Comparison of ENCODE assay signal across 1 cellular context in genomic region chr1:10474613-10475507, GRCh38.
TF ChIP-seq lines count a peak whose summit lies in the region.

Gene PEX14 (plus strand): TSS chr1:10474950. CDS start chr1:10474967, 17 bp downstream.

TF ChIP-seq in GM12878, 131 proteins besides CTCF, POLR2A, EP300 and RAD21 (continued from another document and continues in another):
- TF ChIP-seq NR2C2 (IDR thresholded peaks at IDR 0.05; ENCODE audit: borderline replicate concordance, control insufficient read depth, insufficient read length, low read depth) (peak; percentile 84), TCF7 (IDR thresholded peaks at IDR 0.05; ENCODE audit: borderline replicate concordance) (no peak), ZBTB40 (IDR thresholded peaks at IDR 0.05; ENCODE audit: borderline replicate concordance) (peak; percentile 63; the same call in 1 of the 2 replicates), MTA2 (IDR thresholded peaks at IDR 0.05; ENCODE audit: low read depth) (no peak), EGR1 (IDR thresholded peaks at IDR 0.05; ENCODE audit: borderline replicate concordance in 1 of 2, low read depth in 2 of 2, low read length in 2 of 2) (peak in 1 of 2 experiments; percentile 33; a peak in 1 of 3 replicates), IKZF2 (IDR thresholded peaks at IDR 0.05) (no peak), GATAD2B (conservative IDR thresholded peaks at IDR 0.05; ENCODE audit: low read depth) (no peak), SMARCA5 (IDR thresholded peaks at IDR 0.05) (no peak), BHLHE40 (IDR thresholded peaks at IDR 0.05; ENCODE audit: borderline replicate concordance in 1 of 2, low read depth in 2 of 2, low read length in 1 of 2) (peak; percentile 56 to 82), SIX5 (IDR thresholded peaks at IDR 0.05; ENCODE audit: low read depth, low read length, severe bottlenecking) (peak; percentile 78), ZNF274 (IDR thresholded peaks at IDR 0.05; ENCODE audit: insufficient read depth, insufficient read length) (no peak), MYB (IDR thresholded peaks at IDR 0.05; ENCODE audit: borderline replicate concordance, low read depth, low read length) (0 out of 2 replicates have a peak, but pooled peaks have one; percentile 10), SP1 (IDR thresholded peaks at IDR 0.05; ENCODE audit: low read depth, low read length) (peak; percentile 76), FOXK2 (IDR thresholded peaks at IDR 0.05) (0 out of 2 replicates have a peak, but pooled peaks have one; percentile 18), SMAD5 (IDR thresholded peaks at IDR 0.05; ENCODE audit: low read depth) (no peak), CREM (IDR thresholded peaks at IDR 0.05; ENCODE audit: low read depth) (peak; percentile 78), NR2F1 (conservative IDR thresholded peaks at IDR 0.05) (peak; percentile 87), ASH2L (IDR thresholded peaks at IDR 0.05; ENCODE audit: borderline replicate concordance, low read depth) (peak; percentile 93; the same call in 1 of the 2 replicates), ZNF622 (IDR thresholded peaks at IDR 0.05) (no peak), USF1 (IDR thresholded peaks at IDR 0.05; ENCODE audit: borderline replicate concordance, extremely low read length, insufficient read depth, low read depth, low read length) (no peak), STAT3 (IDR thresholded peaks at IDR 0.05; ENCODE audit: low read depth, low read length) (no peak), RBBP5 (conservative IDR thresholded peaks at IDR 0.05) (peak; percentile 81; the same call in 1 of the 2 replicates), SMAD1 (IDR thresholded peaks at IDR 0.05; ENCODE audit: low read depth, partially characterized antibody) (no peak), FOXM1 (IDR thresholded peaks at IDR 0.05; ENCODE audit: low read depth, low read length) (no peak), POU2F2 (IDR thresholded peaks at IDR 0.05; ENCODE audit: borderline replicate concordance, low read depth, low read length) (peak; percentile 82; the same call in 2 of the 3 replicates), MXI1 (IDR thresholded peaks at IDR 0.05; ENCODE audit: low read depth, low read length) (peak; percentile 48; the same call in 1 of the 2 replicates), HDAC6 (IDR thresholded peaks at IDR 0.05; ENCODE audit: unreplicated experiment) (no peak), SIN3A (IDR thresholded peaks at IDR 0.05; ENCODE audit: low read depth, low read length) (peak; percentile 74; the same call in 1 of the 2 replicates), NR2C1 (IDR thresholded peaks at IDR 0.05) (peak; percentile 84), TARDBP (IDR thresholded peaks at IDR 0.05; ENCODE audit: borderline replicate concordance) (peak; percentile 70), CHD2 (IDR thresholded peaks at IDR 0.05; ENCODE audit: borderline replicate concordance, low read depth, low read length) (peak; percentile 88), RELB (IDR thresholded peaks at IDR 0.05; ENCODE audit: low read depth) (peak; percentile 96), E4F1 (IDR thresholded peaks at IDR 0.05; ENCODE audit: borderline replicate concordance, partially characterized antibody) (peak; percentile 39), DPF2 (IDR thresholded peaks at IDR 0.05) (no peak), HDAC2 (IDR thresholded peaks at IDR 0.05) (no peak), HCFC1 (IDR thresholded peaks at IDR 0.05; ENCODE audit: low read length) (peak; percentile 91), POLR2AphosphoS5 (IDR thresholded peaks at IDR 0.05; ENCODE audit: low read length) (peak; percentile 73), POLR2AphosphoS2 (IDR thresholded peaks at IDR 0.05; ENCODE audit: low read depth, low read length) (peak; percentile 89; the same call in 1 of the 2 replicates)
- TF ChIP-seq, protein P1, sequence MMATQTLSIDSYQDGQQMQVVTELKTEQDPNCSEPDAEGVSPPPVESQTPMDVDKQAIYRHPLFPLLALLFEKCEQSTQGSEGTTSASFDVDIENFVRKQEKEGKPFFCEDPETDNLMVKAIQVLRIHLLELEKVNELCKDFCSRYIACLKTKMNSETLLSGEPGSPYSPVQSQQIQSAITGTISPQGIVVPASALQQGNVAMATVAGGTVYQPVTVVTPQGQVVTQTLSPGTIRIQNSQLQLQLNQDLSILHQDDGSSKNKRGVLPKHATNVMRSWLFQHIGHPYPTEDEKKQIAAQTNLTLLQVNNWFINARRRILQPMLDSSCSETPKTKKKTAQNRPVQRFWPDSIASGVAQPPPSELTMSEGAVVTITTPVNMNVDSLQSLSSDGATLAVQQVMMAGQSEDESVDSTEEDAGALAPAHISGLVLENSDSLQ (IDR thresholded peaks at IDR 0.05): no peak
- TF ChIP-seq, protein P2, sequence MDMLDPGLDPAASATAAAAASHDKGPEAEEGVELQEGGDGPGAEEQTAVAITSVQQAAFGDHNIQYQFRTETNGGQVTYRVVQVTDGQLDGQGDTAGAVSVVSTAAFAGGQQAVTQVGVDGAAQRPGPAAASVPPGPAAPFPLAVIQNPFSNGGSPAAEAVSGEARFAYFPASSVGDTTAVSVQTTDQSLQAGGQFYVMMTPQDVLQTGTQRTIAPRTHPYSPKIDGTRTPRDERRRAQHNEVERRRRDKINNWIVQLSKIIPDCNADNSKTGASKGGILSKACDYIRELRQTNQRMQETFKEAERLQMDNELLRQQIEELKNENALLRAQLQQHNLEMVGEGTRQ (IDR thresholded peaks at IDR 0.05; ENCODE audit: borderline replicate concordance, low read depth, low read length): no peak
- TF ChIP-seq, protein P3, sequence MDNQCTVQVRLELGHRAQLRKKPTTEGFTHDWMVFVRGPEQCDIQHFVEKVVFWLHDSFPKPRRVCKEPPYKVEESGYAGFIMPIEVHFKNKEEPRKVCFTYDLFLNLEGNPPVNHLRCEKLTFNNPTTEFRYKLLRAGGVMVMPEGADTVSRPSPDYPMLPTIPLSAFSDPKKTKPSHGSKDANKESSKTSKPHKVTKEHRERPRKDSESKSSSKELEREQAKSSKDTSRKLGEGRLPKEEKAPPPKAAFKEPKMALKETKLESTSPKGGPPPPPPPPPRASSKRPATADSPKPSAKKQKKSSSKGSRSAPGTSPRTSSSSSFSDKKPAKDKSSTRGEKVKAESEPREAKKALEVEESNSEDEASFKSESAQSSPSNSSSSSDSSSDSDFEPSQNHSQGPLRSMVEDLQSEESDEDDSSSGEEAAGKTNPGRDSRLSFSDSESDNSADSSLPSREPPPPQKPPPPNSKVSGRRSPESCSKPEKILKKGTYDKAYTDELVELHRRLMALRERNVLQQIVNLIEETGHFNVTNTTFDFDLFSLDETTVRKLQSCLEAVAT (IDR thresholded peaks at IDR 0.05): peak; percentile 100
- TF ChIP-seq, protein P4, sequence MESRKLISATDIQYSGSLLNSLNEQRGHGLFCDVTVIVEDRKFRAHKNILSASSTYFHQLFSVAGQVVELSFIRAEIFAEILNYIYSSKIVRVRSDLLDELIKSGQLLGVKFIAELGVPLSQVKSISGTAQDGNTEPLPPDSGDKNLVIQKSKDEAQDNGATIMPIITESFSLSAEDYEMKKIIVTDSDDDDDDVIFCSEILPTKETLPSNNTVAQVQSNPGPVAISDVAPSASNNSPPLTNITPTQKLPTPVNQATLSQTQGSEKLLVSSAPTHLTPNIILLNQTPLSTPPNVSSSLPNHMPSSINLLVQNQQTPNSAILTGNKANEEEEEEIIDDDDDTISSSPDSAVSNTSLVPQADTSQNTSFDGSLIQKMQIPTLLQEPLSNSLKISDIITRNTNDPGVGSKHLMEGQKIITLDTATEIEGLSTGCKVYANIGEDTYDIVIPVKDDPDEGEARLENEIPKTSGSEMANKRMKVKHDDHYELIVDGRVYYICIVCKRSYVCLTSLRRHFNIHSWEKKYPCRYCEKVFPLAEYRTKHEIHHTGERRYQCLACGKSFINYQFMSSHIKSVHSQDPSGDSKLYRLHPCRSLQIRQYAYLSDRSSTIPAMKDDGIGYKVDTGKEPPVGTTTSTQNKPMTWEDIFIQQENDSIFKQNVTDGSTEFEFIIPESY (IDR thresholded peaks at IDR 0.05): peak; percentile 62; the same call in 1 of the 2 replicates
- TF ChIP-seq, protein P5, sequence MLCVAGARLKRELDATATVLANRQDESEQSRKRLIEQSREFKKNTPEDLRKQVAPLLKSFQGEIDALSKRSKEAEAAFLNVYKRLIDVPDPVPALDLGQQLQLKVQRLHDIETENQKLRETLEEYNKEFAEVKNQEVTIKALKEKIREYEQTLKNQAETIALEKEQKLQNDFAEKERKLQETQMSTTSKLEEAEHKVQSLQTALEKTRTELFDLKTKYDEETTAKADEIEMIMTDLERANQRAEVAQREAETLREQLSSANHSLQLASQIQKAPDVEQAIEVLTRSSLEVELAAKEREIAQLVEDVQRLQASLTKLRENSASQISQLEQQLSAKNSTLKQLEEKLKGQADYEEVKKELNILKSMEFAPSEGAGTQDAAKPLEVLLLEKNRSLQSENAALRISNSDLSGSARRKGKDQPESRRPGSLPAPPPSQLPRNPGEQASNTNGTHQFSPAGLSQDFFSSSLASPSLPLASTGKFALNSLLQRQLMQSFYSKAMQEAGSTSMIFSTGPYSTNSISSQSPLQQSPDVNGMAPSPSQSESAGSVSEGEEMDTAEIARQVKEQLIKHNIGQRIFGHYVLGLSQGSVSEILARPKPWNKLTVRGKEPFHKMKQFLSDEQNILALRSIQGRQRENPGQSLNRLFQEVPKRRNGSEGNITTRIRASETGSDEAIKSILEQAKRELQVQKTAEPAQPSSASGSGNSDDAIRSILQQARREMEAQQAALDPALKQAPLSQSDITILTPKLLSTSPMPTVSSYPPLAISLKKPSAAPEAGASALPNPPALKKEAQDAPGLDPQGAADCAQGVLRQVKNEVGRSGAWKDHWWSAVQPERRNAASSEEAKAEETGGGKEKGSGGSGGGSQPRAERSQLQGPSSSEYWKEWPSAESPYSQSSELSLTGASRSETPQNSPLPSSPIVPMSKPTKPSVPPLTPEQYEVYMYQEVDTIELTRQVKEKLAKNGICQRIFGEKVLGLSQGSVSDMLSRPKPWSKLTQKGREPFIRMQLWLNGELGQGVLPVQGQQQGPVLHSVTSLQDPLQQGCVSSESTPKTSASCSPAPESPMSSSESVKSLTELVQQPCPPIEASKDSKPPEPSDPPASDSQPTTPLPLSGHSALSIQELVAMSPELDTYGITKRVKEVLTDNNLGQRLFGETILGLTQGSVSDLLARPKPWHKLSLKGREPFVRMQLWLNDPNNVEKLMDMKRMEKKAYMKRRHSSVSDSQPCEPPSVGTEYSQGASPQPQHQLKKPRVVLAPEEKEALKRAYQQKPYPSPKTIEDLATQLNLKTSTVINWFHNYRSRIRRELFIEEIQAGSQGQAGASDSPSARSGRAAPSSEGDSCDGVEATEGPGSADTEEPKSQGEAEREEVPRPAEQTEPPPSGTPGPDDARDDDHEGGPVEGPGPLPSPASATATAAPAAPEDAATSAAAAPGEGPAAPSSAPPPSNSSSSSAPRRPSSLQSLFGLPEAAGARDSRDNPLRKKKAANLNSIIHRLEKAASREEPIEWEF (IDR thresholded peaks at IDR 0.05; ENCODE audit: insufficient replicate concordance, low read depth, low read length): peak; percentile 94
